ENCODE assay signal across 8 cellular contexts in genomic region chr11:64341851-64342791, GRCh38. TPM values are rescaled to one million over a fixed set of nuclear protein-coding genes. Genes with fewer than 3 reads are reported as not detected.
DNase-seq lines count a peak whose midpoint lies in the region; ATAC-seq and TF ChIP-seq lines count a peak whose summit lies in the region.

No MANE protein-coding gene starts in this region.

- intact Hi-C loops in left lung (cut with DNase I) = no loop called here

- no peaks in the 10 kb centered on the region for H3K4me1 Mint-ChIP-seq in HFFc6 (ENCODE audit: low read depth)

- H3K9me3 ChIP-seq in left lung = no peaks in the 10 kb centered on the region

- no peaks in the 10 kb centered on the region for H3K36me3 Mint-ChIP-seq in HFFc6 (ENCODE audit: low read depth)

- H3K9me3 Mint-ChIP-seq in HFFc6 = no peaks in the 10 kb centered on the region

- H3K4me3 ChIP-seq in left lung = peak overlapping the region; percentile 7 to 49

- peaks cover 8% of the 10 kb centered on the region; the same call in 1 of the 2 replicates for H3K27me3 Mint-ChIP-seq in HFFc6 (ENCODE audit: insufficient read depth)

- H3K27ac ChIP-seq in left lung = peak overlapping the region; percentile 27 to 86

- ATAC-seq in left lung (peak; percentile 95), GM19395 (IDR thresholded peaks at IDR 0.05; ENCODE audit: unreplicated experiment) (no peak)

- no peaks in the 10 kb centered on the region for H3K27me3 ChIP-seq in left lung

- peak overlapping the region; percentile 66 for H3K4me3 Mint-ChIP-seq in HFFc6

- H3K36me3 ChIP-seq in left lung = peaks cover 0 to 31% of the 10 kb centered on the region in 2 donors

- TF ChIP-seq CTCF in HFFc6 (IDR thresholded peaks at IDR 0.05) (peak; percentile 74), left lung (IDR thresholded peaks at IDR 0.05) (peak; percentile 25 to 42)

- DNase-seq in COLO668 (lab: John Stamatoyannopoulos, UW; ENCODE audit: unreplicated experiment) (peak; percentile 87), HFFc6 (peak; percentile 88), NCI-H524 (lab: John Stamatoyannopoulos, UW) (peak; percentile 84 to 92), dedifferentiated amniotic fluid mesenchymal stem cell (ENCODE audit: extremely low spot score) (peak; percentile 72), left lung (peak; percentile 92 to 99)
- DNase-seq in activated CD4-positive, alpha-beta T cell treated with anti-CD3 and anti-CD28 coated beads, Interleukin-2, amount 50 U/mL, for 1 hour = peak; percentile 92
- peak; percentile 92 to 95 for DNase-seq in stimulated activated CD4-positive, alpha-beta T cell treated with anti-CD3 and anti-CD28 coated beads, Interleukin-2, amount 100 ng/mL, for 24 hours

- H3K4me1 ChIP-seq in left lung = peaks cover 0 to 43% of the 10 kb centered on the region in 2 donors

- H3K27ac Mint-ChIP-seq in HFFc6 = peak overlapping the region; percentile 68

RNA-seq across cellular contexts. Expression of gene CCDC88B, which starts 2.1 kb away (rescaled TPM):
- 1 to 10 TPM in 4 of 6 experiments, under 1 TPM in 2; 0.45 to 1.9 (median 1.7) TPM for total RNA-seq in HFFc6 (2021; fragmentation: NEBNext Ultra II Directional; extraction: Animal tissue kit (Norgen Biotek cat#: 25700))
- total RNA-seq in left lung = 10 to 100 TPM; 12.1 to 35.7 TPM

RNA-seq across cellular contexts. Expression of gene RPS6KA4, which starts 16.8 kb away (rescaled TPM):
- total RNA-seq in HFFc6 (2021; fragmentation: NEBNext Ultra II Directional; extraction: Animal tissue kit (Norgen Biotek cat#: 25700)) = 10 to 100 TPM; 42.9 to 63.4 (median 56.6) TPM
- 10 to 100 TPM; 37.1 to 57.6 TPM for total RNA-seq in left lung

RNA-seq across cellular contexts. Expression of gene PRDX5, which starts 24.2 kb away (rescaled TPM):
- 100 to 1,000 TPM; 161 to 207 (median 186) TPM for total RNA-seq in HFFc6 (2021; fragmentation: NEBNext Ultra II Directional; extraction: Animal tissue kit (Norgen Biotek cat#: 25700))
- 100 to 1,000 TPM; 165 to 208 TPM for total RNA-seq in left lung

RNA-seq across cellular contexts. Expression of gene TRMT112, which starts 24.8 kb away (rescaled TPM):
- total RNA-seq in HFFc6 (2021; fragmentation: NEBNext Ultra II Directional; extraction: Animal tissue kit (Norgen Biotek cat#: 25700)) = 100 to 1,000 TPM; 246 to 269 (median 261) TPM
- total RNA-seq in left lung = 100 to 1,000 TPM; 178 to 196 TPM

RNA-seq across cellular contexts. Expression of gene ESRRA, which starts 36.8 kb away (rescaled TPM):
- 10 to 100 TPM; 18.9 to 25.0 (median 21.7) TPM for total RNA-seq in HFFc6 (2021; fragmentation: NEBNext Ultra II Directional; extraction: Animal tissue kit (Norgen Biotek cat#: 25700))
- total RNA-seq in left lung = 10 to 100 TPM; 42.8 to 60.1 TPM

Comparison
In these comparisons a context has a peak if more than half of its experiments do, and no peak if none do; other contexts are left out.
1. RNA of gene CCDC88B, which starts 2.1 kb away (total RNA-seq): 12.1 to 35.7 TPM in left lung; 0.45 to 1.9 TPM in HFFc6; every median in the first group is over 4 times any median in the second.
2. Peak in every context shown above with its lines, with median percentiles within 50 percentile points of each other: DNase-seq.